1 cellular context compared by ENCODE assay signal in the genomic region with DNA sequence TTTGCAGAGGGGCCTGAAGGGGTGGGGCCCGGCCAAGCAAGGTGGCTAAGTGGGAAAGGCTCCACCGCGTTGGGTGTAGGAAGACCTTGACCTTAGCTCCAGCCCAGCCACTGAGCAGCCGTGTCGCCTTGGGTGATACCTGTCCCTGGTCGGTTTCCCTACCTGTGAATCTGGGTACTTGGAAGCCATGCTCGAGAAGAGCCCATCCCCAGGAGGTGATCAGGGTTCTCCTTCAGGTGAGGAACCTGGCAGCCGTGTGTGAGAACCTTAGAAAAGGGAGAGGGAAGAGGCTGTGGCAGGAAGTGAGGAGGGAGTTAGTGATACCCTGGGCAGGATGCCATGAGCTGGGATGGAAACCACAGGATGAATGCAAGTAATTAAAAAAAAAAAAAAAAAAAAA.
TF ChIP-seq lines count a peak whose summit lies in the region.

No MANE protein-coding gene starts in this region.

TF ChIP-seq in H1, 55 proteins besides CTCF, POLR2A, EP300 and RAD21 (continued from another document):
- TF ChIP-seq, protein P1, sequence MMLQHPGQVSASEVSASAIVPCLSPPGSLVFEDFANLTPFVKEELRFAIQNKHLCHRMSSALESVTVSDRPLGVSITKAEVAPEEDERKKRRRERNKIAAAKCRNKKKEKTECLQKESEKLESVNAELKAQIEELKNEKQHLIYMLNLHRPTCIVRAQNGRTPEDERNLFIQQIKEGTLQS (IDR thresholded peaks at IDR 0.05; ENCODE audit: insufficient read depth, low read depth, low read length) = no peak
- TF ChIP-seq CHD2 (IDR thresholded peaks at IDR 0.05; ENCODE audit: low read length) (no peak), SP4 (IDR thresholded peaks at IDR 0.05; ENCODE audit: low read length) (no peak), JUND (IDR thresholded peaks at IDR 0.05; ENCODE audit: low read length) (no peak), CHD1 (IDR thresholded peaks at IDR 0.05; ENCODE audit: low read depth, low read length) (no peak), RNF2 (IDR thresholded peaks at IDR 0.05; ENCODE audit: borderline replicate concordance, low read depth, low read length, missing control alignments, poor library complexity, severe bottlenecking) (no peak), CREB1 (IDR thresholded peaks at IDR 0.05) (no peak), KDM4A (IDR thresholded peaks at IDR 0.05; ENCODE audit: low read depth, low read length, severe bottlenecking) (no peak), BRCA1 (IDR thresholded peaks at IDR 0.05; ENCODE audit: low read depth, low read length) (no peak), SRF (IDR thresholded peaks at IDR 0.05; ENCODE audit: low read depth, low read length) (no peak), NRF1 (IDR thresholded peaks at IDR 0.05; ENCODE audit: low read depth, low read length) (no peak), EGR1 (IDR thresholded peaks at IDR 0.05; ENCODE audit: borderline replicate concordance, low read depth, low read length) (no peak)
- TF ChIP-seq, protein P2, sequence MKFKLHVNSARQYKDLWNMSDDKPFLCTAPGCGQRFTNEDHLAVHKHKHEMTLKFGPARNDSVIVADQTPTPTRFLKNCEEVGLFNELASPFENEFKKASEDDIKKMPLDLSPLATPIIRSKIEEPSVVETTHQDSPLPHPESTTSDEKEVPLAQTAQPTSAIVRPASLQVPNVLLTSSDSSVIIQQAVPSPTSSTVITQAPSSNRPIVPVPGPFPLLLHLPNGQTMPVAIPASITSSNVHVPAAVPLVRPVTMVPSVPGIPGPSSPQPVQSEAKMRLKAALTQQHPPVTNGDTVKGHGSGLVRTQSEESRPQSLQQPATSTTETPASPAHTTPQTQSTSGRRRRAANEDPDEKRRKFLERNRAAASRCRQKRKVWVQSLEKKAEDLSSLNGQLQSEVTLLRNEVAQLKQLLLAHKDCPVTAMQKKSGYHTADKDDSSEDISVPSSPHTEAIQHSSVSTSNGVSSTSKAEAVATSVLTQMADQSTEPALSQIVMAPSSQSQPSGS (IDR thresholded peaks at IDR 0.05; ENCODE audit: low read length) = no peak
- TF ChIP-seq, protein P3, sequence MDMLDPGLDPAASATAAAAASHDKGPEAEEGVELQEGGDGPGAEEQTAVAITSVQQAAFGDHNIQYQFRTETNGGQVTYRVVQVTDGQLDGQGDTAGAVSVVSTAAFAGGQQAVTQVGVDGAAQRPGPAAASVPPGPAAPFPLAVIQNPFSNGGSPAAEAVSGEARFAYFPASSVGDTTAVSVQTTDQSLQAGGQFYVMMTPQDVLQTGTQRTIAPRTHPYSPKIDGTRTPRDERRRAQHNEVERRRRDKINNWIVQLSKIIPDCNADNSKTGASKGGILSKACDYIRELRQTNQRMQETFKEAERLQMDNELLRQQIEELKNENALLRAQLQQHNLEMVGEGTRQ (IDR thresholded peaks at IDR 0.05; ENCODE audit: low read length) = no peak
